1 cellular context compared by ENCODE assay signal in the genomic region with DNA sequence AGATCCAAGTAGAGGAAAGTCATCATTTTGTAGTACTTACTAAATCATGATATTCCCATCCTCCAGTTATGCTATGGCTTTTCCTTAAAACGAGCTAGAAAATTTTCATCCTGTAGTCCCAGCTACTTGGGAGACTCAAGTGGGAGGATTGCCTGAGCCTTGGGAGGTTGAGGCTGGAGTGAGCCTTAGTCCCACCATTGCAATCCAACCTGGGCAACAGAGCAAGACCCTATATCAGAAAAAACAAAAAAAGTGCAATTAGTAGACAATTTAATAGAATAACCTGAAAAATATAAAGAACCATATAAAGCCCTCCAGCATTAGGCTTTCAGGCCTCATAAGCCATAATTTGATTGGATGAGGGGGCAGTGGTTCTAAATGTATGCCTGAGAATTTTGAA.
TF ChIP-seq lines count a peak whose summit lies in the region.

No MANE protein-coding gene starts in this region.

TF ChIP-seq in GM12878, 131 proteins besides CTCF, POLR2A, EP300 and RAD21:
- TF ChIP-seq NFIC (IDR thresholded peaks at IDR 0.05; ENCODE audit: low read depth, low read length): no peak
